Comparison of ENCODE assay signal across 1 cellular context in genomic region chr6:26576929-26577719, GRCh38.
TF ChIP-seq lines count a peak whose summit lies in the region.

No MANE protein-coding gene starts in this region.

TF ChIP-seq in SK-N-SH, 30 proteins besides CTCF, POLR2A, EP300 and RAD21 (continued from another document):
- TF ChIP-seq FOXM1 (IDR thresholded peaks at IDR 0.05; ENCODE audit: low read depth), result no peak
